ENCODE assay signal across 8 cellular contexts in genomic region chr14:61101803-61102548, GRCh38.
DNase-seq lines count a peak whose midpoint lies in the region; ATAC-seq and TF ChIP-seq lines count a peak whose summit lies in the region.

No MANE protein-coding gene starts in this region.

- H3K4me3 ChIP-seq in neural cell (ENCODE audit: low read length), result peak overlapping the region; percentile 53

- peak; percentile 41 for TF ChIP-seq RAD21 in neural cell (conservative IDR thresholded peaks at IDR 0.05)

- peak overlapping the region; percentile 95 for H3K27ac ChIP-seq in neural cell (ENCODE audit: low read length)

- peak overlapping the region; percentile 62 for H3K4me2 ChIP-seq in neural cell (ENCODE audit: low read length)

- H3K27me3 Mint-ChIP-seq in chondrocyte (ENCODE audit: low read depth), result no peaks in the 10 kb centered on the region

- no peak for TF ChIP-seq CTCF in chondrocyte (IDR thresholded peaks at IDR 0.05)
- no peak for TF ChIP-seq CTCF in neural cell (IDR thresholded peaks at IDR 0.05; ENCODE audit: poor library complexity, severe bottlenecking)

- H3K36me3 ChIP-seq in neural cell (ENCODE audit: insufficient read depth, low read length), result no peaks in the 10 kb centered on the region

- peak overlapping the region; percentile 99 for H3K27ac Mint-ChIP-seq in chondrocyte (ENCODE audit: unreplicated experiment)

- no peak for ATAC-seq in HG03520 (IDR thresholded peaks at IDR 0.05; ENCODE audit: unreplicated experiment)
- ATAC-seq in GM18907 (IDR thresholded peaks at IDR 0.05; ENCODE audit: unreplicated experiment), result no peak
- ATAC-seq in HG03135 (IDR thresholded peaks at IDR 0.05; ENCODE audit: unreplicated experiment), result no peak

- TF ChIP-seq EP300 in neural cell (conservative IDR thresholded peaks at IDR 0.05; ENCODE audit: poor library complexity, severe bottlenecking), result peak; percentile 88

- peak overlapping the region; percentile 68 for H3K9ac ChIP-seq in neural cell (ENCODE audit: low read length)

- DNase-seq in GM03348 (ENCODE audit: low spot score) (peak; percentile 65), NCI-H2029 treated with DMSO at 0.1 percent for 48 hours (lab: John Stamatoyannopoulos, UW) (peak; percentile 81), chondrocyte (ENCODE audit: low spot score) (no peak), foreskin melanocyte (no peak)

- H3K9me3 ChIP-seq in neural cell (ENCODE audit: low read length), result no peaks in the 10 kb centered on the region

- H3K9me2 ChIP-seq in neural cell (ENCODE audit: insufficient read depth, low read length), result no peaks in the 10 kb centered on the region

- peaks cover 10% of the 10 kb centered on the region for H3F3A ChIP-seq in neural cell (ENCODE audit: insufficient read depth, low read length, poor library complexity, severe bottlenecking)

- H3K27me3 ChIP-seq in neural cell (ENCODE audit: insufficient read depth, low read depth, low read length), result no peaks in the 10 kb centered on the region

- H3K4me1 Mint-ChIP-seq in chondrocyte (ENCODE audit: low read depth), result peaks cover 57% of the 10 kb centered on the region

- H4K20me1 ChIP-seq in neural cell (ENCODE audit: insufficient read depth), result no peaks in the 10 kb centered on the region

- no peaks in the 10 kb centered on the region for H3K79me2 ChIP-seq in neural cell (replicated peaks; ENCODE audit: insufficient read depth, low read length)

- no peak overlapping the region for H3K4me3 Mint-ChIP-seq in chondrocyte (ENCODE audit: unreplicated experiment)

- H3K9me3 Mint-ChIP-seq in chondrocyte (ENCODE audit: low read depth), result peaks cover under 1% of the 10 kb centered on the region

- no peak overlapping the region for H2AFZ ChIP-seq in neural cell (ENCODE audit: low read depth, low read length)

- H3K36me3 Mint-ChIP-seq in chondrocyte (ENCODE audit: low read depth), result no peaks in the 10 kb centered on the region

TF ChIP-seq in neural cell, 6 proteins besides CTCF, POLR2A, EP300 and RAD21:
- TF ChIP-seq, protein P1, sequence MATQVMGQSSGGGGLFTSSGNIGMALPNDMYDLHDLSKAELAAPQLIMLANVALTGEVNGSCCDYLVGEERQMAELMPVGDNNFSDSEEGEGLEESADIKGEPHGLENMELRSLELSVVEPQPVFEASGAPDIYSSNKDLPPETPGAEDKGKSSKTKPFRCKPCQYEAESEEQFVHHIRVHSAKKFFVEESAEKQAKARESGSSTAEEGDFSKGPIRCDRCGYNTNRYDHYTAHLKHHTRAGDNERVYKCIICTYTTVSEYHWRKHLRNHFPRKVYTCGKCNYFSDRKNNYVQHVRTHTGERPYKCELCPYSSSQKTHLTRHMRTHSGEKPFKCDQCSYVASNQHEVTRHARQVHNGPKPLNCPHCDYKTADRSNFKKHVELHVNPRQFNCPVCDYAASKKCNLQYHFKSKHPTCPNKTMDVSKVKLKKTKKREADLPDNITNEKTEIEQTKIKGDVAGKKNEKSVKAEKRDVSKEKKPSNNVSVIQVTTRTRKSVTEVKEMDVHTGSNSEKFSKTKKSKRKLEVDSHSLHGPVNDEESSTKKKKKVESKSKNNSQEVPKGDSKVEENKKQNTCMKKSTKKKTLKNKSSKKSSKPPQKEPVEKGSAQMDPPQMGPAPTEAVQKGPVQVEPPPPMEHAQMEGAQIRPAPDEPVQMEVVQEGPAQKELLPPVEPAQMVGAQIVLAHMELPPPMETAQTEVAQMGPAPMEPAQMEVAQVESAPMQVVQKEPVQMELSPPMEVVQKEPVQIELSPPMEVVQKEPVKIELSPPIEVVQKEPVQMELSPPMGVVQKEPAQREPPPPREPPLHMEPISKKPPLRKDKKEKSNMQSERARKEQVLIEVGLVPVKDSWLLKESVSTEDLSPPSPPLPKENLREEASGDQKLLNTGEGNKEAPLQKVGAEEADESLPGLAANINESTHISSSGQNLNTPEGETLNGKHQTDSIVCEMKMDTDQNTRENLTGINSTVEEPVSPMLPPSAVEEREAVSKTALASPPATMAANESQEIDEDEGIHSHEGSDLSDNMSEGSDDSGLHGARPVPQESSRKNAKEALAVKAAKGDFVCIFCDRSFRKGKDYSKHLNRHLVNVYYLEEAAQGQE (IDR thresholded peaks at IDR 0.05; ENCODE audit: borderline replicate concordance), result peak; percentile 58
- TF ChIP-seq SMC3 (conservative IDR thresholded peaks at IDR 0.05; ENCODE audit: poor library complexity), result peak; percentile 24
- TF ChIP-seq POLR2AphosphoS5 (IDR thresholded peaks at IDR 0.05), result peak; percentile 79
- no peak for TF ChIP-seq EZH2 (IDR thresholded peaks at IDR 0.05; ENCODE audit: borderline replicate concordance, insufficient read depth, low read length, poor library complexity, severe bottlenecking)
- TF ChIP-seq TAF1 (IDR thresholded peaks at IDR 0.05; ENCODE audit: low read depth), result peak; percentile 16
- TF ChIP-seq MXI1 (conservative IDR thresholded peaks at IDR 0.05; ENCODE audit: poor library complexity, severe bottlenecking), result peak; percentile 47

Comparison
In these comparisons a context has a peak if more than half of its experiments do, and no peak if none do; other contexts are left out.
1. DNase-seq: peak in GM03348 (single experiment) and NCI-H2029 treated with DMSO at 0.1 percent for 48 hours (single experiment); none in chondrocyte (single experiment) and foreskin melanocyte (single experiment).